8 cellular contexts compared by ENCODE assay signal in genomic region chr22:38298312-38299000, GRCh38. TPM values are rescaled to one million over a fixed set of nuclear protein-coding genes. Genes with fewer than 3 reads are reported as not detected.
DNase-seq lines count a peak whose midpoint lies in the region; ATAC-seq, FAIRE-seq and TF ChIP-seq lines count a peak whose summit lies in the region.

No MANE protein-coding gene starts in this region.

- H3K27me3 ChIP-seq in GM06990 (replicated peaks; ENCODE audit: control insufficient read depth, insufficient read depth, low read length) (no peaks in the 10 kb centered on the region), astrocyte (ENCODE audit: insufficient read depth, low read length) (no peaks in the 10 kb centered on the region)

- FAIRE-seq in astrocyte (lab: Jason Lieb, UNC), result no peak

- intact Hi-C loops in OCI-LY7 (cut with micrococcal nuclease; ENCODE audit: unreplicated experiment), result loop anchor here (2.0 to 5.0 kb wide), 2 partner anchors 54 to 274 kb away; partner anchors contain the start of gene DMC1

- no peaks in the 10 kb centered on the region for H3K27me3 Mint-ChIP-seq in astrocyte (ENCODE audit: low read depth, unreplicated experiment)
- no peaks in the 10 kb centered on the region for H3K27me3 Mint-ChIP-seq in naive B cell

- POLR2A ChIA-PET in OCI-LY7 (lab: Charles Lee), result no interaction called here

- H3K4me3 Mint-ChIP-seq in astrocyte (ENCODE audit: unreplicated experiment) (no peak overlapping the region), naive B cell (no peak overlapping the region)

- H3K4me1 ChIP-seq in OCI-LY7 (ENCODE audit: insufficient read depth, low read length, poor library complexity, severe bottlenecking), result no peaks in the 10 kb centered on the region
- H3K4me1 ChIP-seq in astrocyte (ENCODE audit: insufficient read depth, low read length), result peaks cover 21% of the 10 kb centered on the region

- H3K27ac Mint-ChIP-seq in astrocyte (ENCODE audit: unreplicated experiment) (peak overlapping the region; percentile 41), naive B cell (no peak overlapping the region)

- CTCF ChIA-PET in OCI-LY7 (lab: Charles Lee; ENCODE audit: unreplicated experiment), result no interaction called here

- ATAC-seq in naive B cell (ENCODE audit: low read depth in 2 of 2) (peak; percentile 67 to 77), HG02763 (IDR thresholded peaks at IDR 0.05; ENCODE audit: unreplicated experiment) (no peak), GM21717 (IDR thresholded peaks at IDR 0.05; ENCODE audit: unreplicated experiment) (no peak)

- TF ChIP-seq CTCF in GM06990 (IDR thresholded peaks at IDR 0.05; ENCODE audit: insufficient read depth, low read length, poor library complexity, severe bottlenecking), result peak; percentile 66
- TF ChIP-seq CTCF in OCI-LY7 (conservative IDR thresholded peaks at IDR 0.05; ENCODE audit: low read length), result peak; percentile 77
- TF ChIP-seq CTCF in astrocyte (IDR thresholded peaks at IDR 0.05; ENCODE audit: insufficient read depth, low read depth, low read length), result peak; percentile 27

- H3K9me2 ChIP-seq in OCI-LY7 (ENCODE audit: insufficient read depth, low read length), result no peaks in the 10 kb centered on the region

- H3K4me1 Mint-ChIP-seq in astrocyte (ENCODE audit: low read depth, unreplicated experiment) (peaks cover 3% of the 10 kb centered on the region), naive B cell (peaks cover 0 to 5% (median 0%) of the 10 kb centered on the region in 3 donors)

- H3K36me3 Mint-ChIP-seq in astrocyte (ENCODE audit: low read depth, unreplicated experiment) (peaks cover 22% of the 10 kb centered on the region), naive B cell (peaks cover 12 to 24% of the 10 kb centered on the region in 2 donors)

- H3K9me3 ChIP-seq in OCI-LY7 (ENCODE audit: low read length), result no peaks in the 10 kb centered on the region
- H3K9me3 ChIP-seq in astrocyte (ENCODE audit: insufficient read depth, low read depth, low read length), result no peaks in the 10 kb centered on the region

- H3K36me3 ChIP-seq in GM06990 (ENCODE audit: control insufficient read depth, insufficient read depth, low read length), result peaks cover 60% of the 10 kb centered on the region
- H3K36me3 ChIP-seq in OCI-LY7 (ENCODE audit: insufficient read depth, low read length), result peaks cover 97% of the 10 kb centered on the region
- H3K36me3 ChIP-seq in astrocyte (ENCODE audit: insufficient read depth, low read length), result peaks cover 68% of the 10 kb centered on the region

- H3K27ac ChIP-seq in OCI-LY7 (ENCODE audit: low read depth, low read length, poor library complexity, severe bottlenecking) (no peak overlapping the region), astrocyte (ENCODE audit: low read depth, low read length) (peak overlapping the region; percentile 97)

- H3K4me2 ChIP-seq in OCI-LY7 (ENCODE audit: low read length) (no peak overlapping the region), astrocyte (ENCODE audit: low read length) (peak overlapping the region; percentile 64)

- H3K9ac ChIP-seq in astrocyte (ENCODE audit: low read length), result peak overlapping the region; percentile 82

- H3K79me2 ChIP-seq in OCI-LY7 (ENCODE audit: insufficient read depth, low read depth, low read length) (peaks cover 4% of the 10 kb centered on the region; the same call in 1 of the 2 replicates), astrocyte (ENCODE audit: insufficient read depth, low read length) (peaks cover 88% of the 10 kb centered on the region)

- DNase-seq in GM06990 (ENCODE audit: extremely low read depth, insufficient read length) (no peak), OCI-LY7 (ENCODE audit: low spot score) (peak; percentile 53), astrocyte (ENCODE audit: low read depth) (peak; percentile 100), naive B cell (peak; percentile 36), cerebellum (ENCODE audit: low spot score) (no peak), dedifferentiated amniotic fluid mesenchymal stem cell (ENCODE audit: extremely low spot score) (no peak)

- H3K9me3 Mint-ChIP-seq in astrocyte (ENCODE audit: unreplicated experiment) (no peaks in the 10 kb centered on the region), naive B cell (no peaks in the 10 kb centered on the region)

- H2AFZ ChIP-seq in OCI-LY7 (ENCODE audit: low read length) (no peak overlapping the region), astrocyte (ENCODE audit: low read depth, low read length) (no peak overlapping the region)

- BruUV-seq in OCI-LY7 (replicated peaks; lab: Mats Ljungman, UMichigan), result no TSS peak

- H3K4me3 ChIP-seq in GM06990 (replicated peaks; ENCODE audit: low read depth, low read length) (no peak overlapping the region), OCI-LY7 (ENCODE audit: low read depth, low read length, poor library complexity, severe bottlenecking) (no peak overlapping the region), astrocyte (ENCODE audit: insufficient read depth, low read depth, low read length) (no peak overlapping the region)

- no peaks in the 10 kb centered on the region for H4K20me1 ChIP-seq in OCI-LY7 (ENCODE audit: insufficient read depth, low read length)
- H4K20me1 ChIP-seq in astrocyte (ENCODE audit: insufficient read depth, low read length), result peaks cover 97% of the 10 kb centered on the region

RNA-seq across cellular contexts. Expression of gene CSNK1E, which starts 18.8 kb away (rescaled TPM):
- total RNA-seq in OCI-LY7 (2014; rRNA removed; shearing (Covaris generic)), result 152 and 182 TPM in 2 replicates
- total RNA-seq in OCI-LY7 (2022) (203 and 211 TPM in 2 replicates), astrocyte (157 and 171 TPM in 2 replicates), cerebellum (157 TPM)
- 10 to 100 TPM in 3 of 6 donors, 1 to 10 TPM in 3; 5.8 to 19.6 (median 10.0) TPM for polyA plus RNA-seq in naive B cell (ENCODE audit: low read depth in 6 of 6)

RNA-seq across cellular contexts. Expression of gene TMEM184B, which starts 25.6 kb away (rescaled TPM):
- total RNA-seq in OCI-LY7 (2014; rRNA removed; shearing (Covaris generic)), result 11.1 and 19.1 TPM in 2 replicates
- total RNA-seq in OCI-LY7 (2022) (37.8 and 50.2 TPM in 2 replicates), astrocyte (109 and 114 TPM in 2 replicates), cerebellum (23.8 TPM)
- polyA plus RNA-seq in naive B cell (ENCODE audit: low read depth in 6 of 6), result 1 to 10 TPM in 5 of 6 donors, not detected in 1; 1.8 to 5.9 (median 4.1) TPM

Comparison
In these comparisons a context has a peak if more than half of its experiments do, and no peak if none do; other contexts are left out.
1. DNase-seq: peak in OCI-LY7 (single experiment), astrocyte (single experiment) and naive B cell (single experiment); none in GM06990 (single experiment), cerebellum (single experiment) and dedifferentiated amniotic fluid mesenchymal stem cell (single experiment).
2. CTCF ChIP-seq: peak in every context shown above with its lines; median percentile 77 in OCI-LY7; 66 in GM06990; 27 in astrocyte.
3. ATAC-seq: peak in naive B cell (2 of 2); none in HG02763 (single experiment) and GM21717 (single experiment).